ENCODE assay signal across 11 cellular contexts in genomic region chr17:29682054-29682453, GRCh38. TPM values are rescaled to one million over a fixed set of nuclear protein-coding genes. Genes with fewer than 3 reads are reported as not detected.
DNase-seq lines count a peak whose midpoint lies in the region; ATAC-seq, FAIRE-seq and TF ChIP-seq lines count a peak whose summit lies in the region.
"Had no signal": no experiment of that assay in that cellular context is flagged by ENCODE, and none has a peak within 500 bp of the region (broad histone marks: within the 10 kb centered on the region; RNA-seq: fewer than 3 reads in every experiment).

No MANE protein-coding gene starts in this region.

- H3K27ac ChIP-seq in BLaER1 treated with 17β-estradiol and CSF1 and Interleukin-3, amounts not matched to agents 10 nM and 100 nM, result peak overlapping the region; percentile 69 to 99 (median 96); a peak in 21 of 22 replicates
- H3K27ac ChIP-seq in VCaP (peak overlapping the region; percentile 38), lower lobe of right lung (peak overlapping the region; percentile 62)

- intact Hi-C loops in lower lobe of right lung (cut with DNase I), result no loop called here

- peaks cover 0 to 8% (median 0%) of the 10 kb centered on the region in 11 experiments; a peak in 1 of 22 replicates for H3K9me3 ChIP-seq in BLaER1 treated with 17β-estradiol and CSF1 and Interleukin-3, amounts not matched to agents 10 nM and 100 nM (replicated peaks in 1 of 11)
- no peaks in the 10 kb centered on the region for H3K9me3 ChIP-seq in lower lobe of right lung

- peak; percentile 33 for TF ChIP-seq CTCF in VCaP (conservative IDR thresholded peaks at IDR 0.05)
- TF ChIP-seq CTCF in lower lobe of right lung (IDR thresholded peaks at IDR 0.05), result peak; percentile 21
- no peak for TF ChIP-seq CTCF in GM13977 (IDR thresholded peaks at IDR 0.05; ENCODE audit: extremely low read depth, insufficient read depth, missing control alignments)

- H3K27ac Mint-ChIP-seq in IgD-negative memory B cell, result peak overlapping the region; percentile 2 to 86 (median 2)

- H3K4me1 Mint-ChIP-seq in IgD-negative memory B cell, result peaks cover 13 to 24% (median 21%) of the 10 kb centered on the region in 3 donors

- H3K36me3 ChIP-seq in BLaER1 treated with 17β-estradiol and CSF1 and Interleukin-3, amounts not matched to agents 10 nM and 100 nM, result peaks cover 36 to 81% (median 68%) of the 10 kb centered on the region in 11 experiments; a peak in 20 of 22 replicates
- peaks cover 49% of the 10 kb centered on the region for H3K36me3 ChIP-seq in lower lobe of right lung

- peak overlapping the region; percentile 64 to 91 (median 79) for H3K4me2 ChIP-seq in BLaER1 treated with 17β-estradiol and CSF1 and Interleukin-3, amounts not matched to agents 10 nM and 100 nM

- no peaks in the 10 kb centered on the region for H3K27me3 ChIP-seq in BLaER1 treated with 17β-estradiol and CSF1 and Interleukin-3, amounts not matched to agents 10 nM and 100 nM
- H3K27me3 ChIP-seq in lower lobe of right lung (ENCODE audit: low read depth), result no peaks in the 10 kb centered on the region

- peak overlapping the region in 4 of 10 experiments; percentile 2 to 28 (median 11); a peak in 4 of 20 replicates for H3K4me3 ChIP-seq in BLaER1 treated with 17β-estradiol and CSF1 and Interleukin-3, amounts not matched to agents 10 nM and 100 nM
- H3K4me3 ChIP-seq in lower lobe of right lung, result no peak overlapping the region

- in situ Hi-C loops in GM13977 (cut with MboI; ENCODE audit: low pct_unique_long_range_greater_than_20kb, low sequenced_read_pairs, unreplicated experiment), result no loop called here

- H3K36me3 Mint-ChIP-seq in IgD-negative memory B cell, result peaks cover 7% of the 10 kb centered on the region

- H4K20me1 ChIP-seq in BLaER1 treated with 17β-estradiol and CSF1 and Interleukin-3, amounts not matched to agents 10 nM and 100 nM, result no peaks in the 10 kb centered on the region

- no peaks in the 10 kb centered on the region for H3K9me3 Mint-ChIP-seq in IgD-negative memory B cell

- no peak for DNase-seq in lower lobe of right lung
- no peak for DNase-seq in GM13977 (ENCODE audit: low spot score)
- DNase-seq in SHP77 treated with DMSO at 0.1 percent for 48 hours (lab: John Stamatoyannopoulos, UW), result no peak
- no peak for DNase-seq in RCC 7860 (ENCODE audit: low spot score)
- DNase-seq: activated CD4-positive, alpha-beta T cell treated with anti-CD3 and anti-CD28 coated beads for 4 hours had no signal

- H3K4me3 Mint-ChIP-seq in IgD-negative memory B cell, result peak overlapping the region in 2 of 4 donors; percentile 15 to 31

- ATAC-seq in lower lobe of right lung (peak; percentile 74 to 75), GM18858 (IDR thresholded peaks at IDR 0.05; ENCODE audit: unreplicated experiment) (no peak)

- H3K27me3 Mint-ChIP-seq in IgD-negative memory B cell, result no peaks in the 10 kb centered on the region

- peaks cover 72 to 99% (median 80%) of the 10 kb centered on the region in 10 experiments for H3K4me1 ChIP-seq in BLaER1 treated with 17β-estradiol and CSF1 and Interleukin-3, amounts not matched to agents 10 nM and 100 nM
- peaks cover 43% of the 10 kb centered on the region for H3K4me1 ChIP-seq in lower lobe of right lung

- FAIRE-seq in RCC 7860 (lab: Jason Lieb, UNC), result no peak
- FAIRE-seq: endometrium, G401.6 had no signal

- H3K9ac ChIP-seq in BLaER1 treated with 17β-estradiol and CSF1 and Interleukin-3, amounts not matched to agents 10 nM and 100 nM, result peak overlapping the region; percentile 55 to 82 (median 76)

RNA-seq across cellular contexts. Expression of gene CORO6, which starts 59.3 kb away (rescaled TPM):
- polyA plus RNA-seq in IgD-negative memory B cell, result not detected
- 6.6 TPM for total RNA-seq in lower lobe of right lung

Comparison
In these comparisons a context has a peak if more than half of its experiments do, and no peak if none do; other contexts are left out.
1. H3K27ac ChIP-seq: peak in every context shown above with its lines; median percentile 96 in BLaER1 treated with 17β-estradiol and CSF1 and Interleukin-3, amounts not matched to agents 10 nM and 100 nM; 62 in lower lobe of right lung; 38 in VCaP.